In the genomic region with DNA sequence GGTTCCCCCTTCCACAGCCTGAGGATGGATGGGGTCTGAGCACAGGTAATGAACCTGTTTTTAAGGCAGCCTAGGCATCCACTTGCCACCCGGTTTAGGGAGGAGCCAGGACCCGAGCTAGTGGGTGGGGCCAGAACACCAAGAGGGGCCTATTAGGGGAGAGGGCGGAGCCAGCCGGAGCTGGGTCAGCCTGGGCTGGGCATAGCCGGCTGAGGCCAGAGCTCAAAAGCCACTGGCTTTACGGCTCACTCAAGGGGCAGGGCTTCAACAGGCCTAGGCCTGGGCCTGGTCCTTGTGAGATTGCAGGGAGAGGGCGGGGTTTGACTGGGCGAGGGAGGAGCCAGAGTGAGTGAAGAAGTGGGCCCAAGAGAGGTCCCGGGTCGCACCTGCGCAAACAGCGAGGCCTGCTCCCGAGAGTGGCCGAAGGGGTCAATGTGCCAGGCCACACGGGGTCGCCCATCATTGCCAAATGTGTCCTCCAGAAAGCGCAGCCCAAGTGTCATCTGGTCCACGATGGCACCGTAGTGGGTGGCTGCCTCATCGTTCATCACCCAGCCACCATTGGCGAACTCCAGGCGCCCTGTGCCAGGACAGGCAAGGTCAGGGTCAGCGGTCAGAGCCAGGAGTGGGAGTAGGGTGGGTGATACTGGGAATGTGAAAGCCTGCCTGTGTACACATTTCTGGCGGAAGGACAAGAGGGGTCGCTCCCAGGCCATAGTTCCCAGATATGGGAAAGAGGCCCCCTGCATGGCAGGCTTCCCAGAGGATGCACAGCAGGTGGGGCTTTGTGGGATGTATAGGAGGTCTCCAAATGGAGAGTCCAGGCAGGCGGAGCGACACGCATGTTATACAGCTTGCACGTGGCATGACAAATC, we compare ENCODE assay signal across 1 cellular context.
TF ChIP-seq lines count a peak whose summit lies in the region.

No MANE protein-coding gene starts in this region.

TF ChIP-seq in IMR-90, 13 proteins besides CTCF, POLR2A, EP300 and RAD21:
- TF ChIP-seq MAFK (IDR thresholded peaks at IDR 0.05; ENCODE audit: low read depth, low read length) (no peak), SMC3 (IDR thresholded peaks at IDR 0.05; ENCODE audit: low read depth, low read length) (no peak)
TF ChIP-seq in IMR-90: peak in this region for 0.
